Comparison of ENCODE assay signal across 1 cellular context in genomic region chr17:8175795-8176196, GRCh38.
TF ChIP-seq lines count a peak whose summit lies in the region.

No MANE protein-coding gene starts in this region.

TF ChIP-seq in WTC11, 78 proteins besides CTCF, POLR2A, EP300 and RAD21 (continued from another document):
- TF ChIP-seq FOXP4 (CRISPR knock-in tag; IDR thresholded peaks at IDR 0.05) = no peak
- TF ChIP-seq ZNF317 (CRISPR knock-in tag; IDR thresholded peaks at IDR 0.05; ENCODE audit: borderline replicate concordance, low read depth) = no peak
- no peak for TF ChIP-seq TEAD4 (CRISPR knock-in tag; IDR thresholded peaks at IDR 0.05)
- TF ChIP-seq ATF3 (CRISPR knock-in tag; conservative IDR thresholded peaks at IDR 0.05) = no peak
- no peak for TF ChIP-seq USF1 (CRISPR knock-in tag; IDR thresholded peaks at IDR 0.05)
- TF ChIP-seq NFE2L1 (CRISPR knock-in tag; IDR thresholded peaks at IDR 0.05) = no peak
- TF ChIP-seq SMAD4 (CRISPR knock-in tag; IDR thresholded peaks at IDR 0.05) = no peak
- TF ChIP-seq STAT6 (CRISPR knock-in tag; conservative IDR thresholded peaks at IDR 0.05; ENCODE audit: low read depth) = no peak
- no peak for TF ChIP-seq ZNF416 (CRISPR knock-in tag; IDR thresholded peaks at IDR 0.05)
- no peak for TF ChIP-seq NR3C1 (CRISPR knock-in tag; conservative IDR thresholded peaks at IDR 0.05; ENCODE audit: low read depth)
- TF ChIP-seq NR2C2 (CRISPR knock-in tag; IDR thresholded peaks at IDR 0.05) = no peak
- no peak for TF ChIP-seq ZNF263 (CRISPR knock-in tag; IDR thresholded peaks at IDR 0.05; ENCODE audit: low read depth)
- no peak for TF ChIP-seq ESRRA (CRISPR knock-in tag; IDR thresholded peaks at IDR 0.05; ENCODE audit: borderline replicate concordance)
- TF ChIP-seq ZNF423 (CRISPR knock-in tag; IDR thresholded peaks at IDR 0.05) = no peak
- TF ChIP-seq RELA (CRISPR knock-in tag; IDR thresholded peaks at IDR 0.05; ENCODE audit: borderline replicate concordance) = no peak
- no peak for TF ChIP-seq IRF2 (CRISPR knock-in tag; IDR thresholded peaks at IDR 0.05; ENCODE audit: borderline replicate concordance, low read depth)
TF ChIP-seq in WTC11: peak in this region for 0.
